In genomic region chr10:30538086-30538485, GRCh38 we compare ENCODE assay signal across 1 cellular context.
A peak's percentile ranks its signal among the peaks of the same experiment; 100 is the strongest.
TF ChIP-seq lines count a peak whose summit lies in the region.

No MANE protein-coding gene starts in this region.

TF ChIP-seq in HepG2, 621 proteins besides CTCF, POLR2A, EP300 and RAD21 (continued from another document and continues in another):
- no peak for TF ChIP-seq GMEB1 (CRISPR knock-in tag; IDR thresholded peaks at IDR 0.05; ENCODE audit: borderline replicate concordance)
- TF ChIP-seq MYNN (CRISPR knock-in tag; IDR thresholded peaks at IDR 0.05; ENCODE audit: low read depth) = no peak
- TF ChIP-seq TARDBP (CRISPR knock-in tag; IDR thresholded peaks at IDR 0.05) = no peak
- peak; percentile 61; the same call in 1 of the 2 replicates for TF ChIP-seq ZNF609 (CRISPR knock-in tag; IDR thresholded peaks at IDR 0.05; ENCODE audit: borderline replicate concordance)
- TF ChIP-seq TEAD3 (CRISPR knock-in tag; optimal IDR thresholded peaks at IDR 0.05; ENCODE audit: borderline replicate concordance) = peak; percentile 92
- TF ChIP-seq ATF2 (CRISPR knock-in tag; IDR thresholded peaks at IDR 0.05) = 0 out of 2 replicates have a peak, but pooled peaks have one; percentile 19
- no peak for TF ChIP-seq ERF (CRISPR knock-in tag; IDR thresholded peaks at IDR 0.05)
- TF ChIP-seq ZNF510 (CRISPR knock-in tag; IDR thresholded peaks at IDR 0.05; ENCODE audit: low read depth) = no peak
- no peak for TF ChIP-seq ZZZ3 (CRISPR knock-in tag; IDR thresholded peaks at IDR 0.05; ENCODE audit: borderline replicate concordance)
- no peak for TF ChIP-seq USF2 (IDR thresholded peaks at IDR 0.05; ENCODE audit: low read depth, low read length)
- no peak for TF ChIP-seq USF2 (CRISPR knock-in tag; IDR thresholded peaks at IDR 0.05; ENCODE audit: borderline replicate concordance)
- no peak for TF ChIP-seq TBP (CRISPR knock-in tag; IDR thresholded peaks at IDR 0.05)
- TF ChIP-seq ZNF710 (CRISPR knock-in tag; IDR thresholded peaks at IDR 0.05; ENCODE audit: borderline replicate concordance) = no peak
- peak; percentile 87 for TF ChIP-seq RARA (CRISPR knock-in tag; IDR thresholded peaks at IDR 0.05)
- TF ChIP-seq SIN3A (IDR thresholded peaks at IDR 0.05; ENCODE audit: borderline replicate concordance, low read depth, low read length) = no peak
- TF ChIP-seq ZNF44 (CRISPR knock-in tag; IDR thresholded peaks at IDR 0.05) = no peak
- no peak for TF ChIP-seq ZNF407 (CRISPR knock-in tag; IDR thresholded peaks at IDR 0.05; ENCODE audit: not compliant biosample characterization)
- TF ChIP-seq ZNF713 (CRISPR knock-in tag; IDR thresholded peaks at IDR 0.05) = no peak
- TF ChIP-seq MLXIP (CRISPR knock-in tag; IDR thresholded peaks at IDR 0.05; ENCODE audit: borderline replicate concordance) = no peak
- no peak for TF ChIP-seq ZNF839 (CRISPR knock-in tag; IDR thresholded peaks at IDR 0.05; ENCODE audit: borderline replicate concordance)
- TF ChIP-seq POGZ (CRISPR knock-in tag; IDR thresholded peaks at IDR 0.05) = peak; percentile 77
- no peak for TF ChIP-seq ZNF136 (CRISPR knock-in tag; IDR thresholded peaks at IDR 0.05; ENCODE audit: low read depth)
- TF ChIP-seq NR2F1 (CRISPR knock-in tag; IDR thresholded peaks at IDR 0.05) = peak in 1 of 2 experiments; percentile 85; a peak in 2 of 4 replicates
- TF ChIP-seq ZBTB4 (CRISPR knock-in tag; IDR thresholded peaks at IDR 0.05; ENCODE audit: borderline replicate concordance) = no peak
